In the genomic region with DNA sequence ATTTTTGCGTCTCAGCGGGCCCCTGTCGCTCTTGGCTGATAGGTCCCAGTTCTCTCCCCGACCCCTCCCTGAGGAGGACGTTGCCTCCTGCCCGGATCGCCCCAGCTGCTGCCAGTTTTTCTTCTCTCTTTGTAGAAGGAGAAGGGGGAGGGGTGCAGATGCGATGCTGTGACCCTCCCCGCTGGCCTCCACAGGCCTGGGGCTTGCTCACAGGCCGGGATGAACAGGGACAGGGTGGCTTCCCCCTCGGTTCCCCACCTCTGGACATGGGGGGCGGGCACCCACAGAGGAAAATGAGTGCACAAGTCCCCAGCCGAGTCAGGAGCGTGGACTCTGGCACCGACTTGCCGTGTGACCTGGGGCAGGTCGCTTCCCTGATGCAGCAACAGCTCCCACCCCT, we compare ENCODE assay signal across 22 cellular contexts.
"Had no signal": no experiment of that assay in that cellular context is flagged by ENCODE, and none has a peak within 500 bp of the region (broad histone marks: within the 10 kb centered on the region; RNA-seq: fewer than 3 reads in every experiment).

No MANE protein-coding gene starts in this region.

- ATAC-seq: esophagus mucosa; heart left ventricle; naive thymus-derived CD4-positive, alpha-beta T cell; psoas muscle; sciatic nerve; stimulated activated memory B cell treated with anti-CD40 and anti-IgM and Interleukin-4, amounts not matched to agents 10 μg/mL and 1 μg/mL and 100 μg/mL, for 72 hours; upper lobe of right lung had no signal

- H3K27me3 ChIP-seq: dorsolateral prefrontal cortex, heart left ventricle, spleen, upper lobe of right lung, vagina had no signal

- DNase-seq: cortex of kidney; dorsolateral prefrontal cortex; effector CD8-positive, alpha-beta T cell; heart left ventricle; hypothalamus; kidney glomerular epithelial cell; mesendoderm; naive thymus-derived CD4-positive, alpha-beta T cell; psoas muscle; retina; spleen; stimulated activated CD4-positive, alpha-beta T cell treated with anti-CD3 and anti-CD28 coated beads, Interleukin-15, amount 100 ng/mL, for 24 hours; stimulated activated CD4-positive, alpha-beta T cell treated with anti-CD3 and anti-CD28 coated beads, Interleukin-1b, Interleukin-23, amount 100 ng/mL, for 48 hours; stimulated activated CD4-positive, alpha-beta T cell treated with anti-CD3 and anti-CD28 coated beads, Interleukin-4, amount 100 ng/mL, for 24 hours; tibial artery; upper lobe of right lung had no signal

- H3K36me3 ChIP-seq: heart left ventricle, upper lobe of right lung, vagina had no signal

- H3K27ac Mint-ChIP-seq: stimulated activated memory B cell treated with anti-CD40 and anti-IgM and Interleukin-4, amounts not matched to agents 10 μg/mL and 1 μg/mL and 100 μg/mL, for 72 hours; stimulated activated naive CD8-positive, alpha-beta T cell treated with anti-CD3 and anti-CD28 coated beads, Interleukin-15, Interleukin-2, amounts not matched to agents 100 ng/mL and 50 ng/mL, for 24 hours had no signal

- H3K4me3 Mint-ChIP-seq: naive thymus-derived CD4-positive, alpha-beta T cell; stimulated activated memory B cell treated with anti-CD40 and anti-IgM and Interleukin-4, amounts not matched to agents 10 μg/mL and 1 μg/mL and 100 μg/mL, for 72 hours; stimulated activated naive CD8-positive, alpha-beta T cell treated with anti-CD3 and anti-CD28 coated beads, Interleukin-15, Interleukin-2, amounts not matched to agents 100 ng/mL and 50 ng/mL, for 24 hours had no signal

- H3K4me3 ChIP-seq: dorsolateral prefrontal cortex, heart left ventricle, psoas muscle, spleen, tibial artery, upper lobe of right lung, vagina had no signal

- H3K27me3 Mint-ChIP-seq: naive thymus-derived CD4-positive, alpha-beta T cell; stimulated activated memory B cell treated with anti-CD40 and anti-IgM and Interleukin-4, amounts not matched to agents 10 μg/mL and 1 μg/mL and 100 μg/mL, for 72 hours; stimulated activated naive CD8-positive, alpha-beta T cell treated with anti-CD3 and anti-CD28 coated beads, Interleukin-15, Interleukin-2, amounts not matched to agents 100 ng/mL and 50 ng/mL, for 24 hours had no signal

- H3K4me1 Mint-ChIP-seq: stimulated activated memory B cell treated with anti-CD40 and anti-IgM and Interleukin-4, amounts not matched to agents 10 μg/mL and 1 μg/mL and 100 μg/mL, for 72 hours had no signal

- H3K9me3 Mint-ChIP-seq: stimulated activated naive CD8-positive, alpha-beta T cell treated with anti-CD3 and anti-CD28 coated beads, Interleukin-15, Interleukin-2, amounts not matched to agents 100 ng/mL and 50 ng/mL, for 24 hours had no signal

- H3K9me3 ChIP-seq: heart left ventricle, psoas muscle, spleen, tibial artery, upper lobe of right lung, vagina had no signal

- H3K27ac ChIP-seq: dorsolateral prefrontal cortex, heart left ventricle, parathyroid adenoma, psoas muscle, spleen, tibial artery, upper lobe of right lung, vagina had no signal
